8 cellular contexts compared by ENCODE assay signal in genomic region chr17:1716912-1717695, GRCh38. TPM values are rescaled to one million over a fixed set of nuclear protein-coding genes. Genes with fewer than 3 reads are reported as not detected.
DNase-seq lines count a peak whose midpoint lies in the region; ATAC-seq, FAIRE-seq and TF ChIP-seq lines count a peak whose summit lies in the region.

No MANE protein-coding gene starts in this region.

- peak overlapping the region; percentile 94 for H3K4me2 ChIP-seq in HCT116 (ENCODE audit: low read length)

- TF ChIP-seq CTCF in HCT116 (IDR thresholded peaks at IDR 0.05 in 2 of 3, conservative IDR thresholded peaks at IDR 0.05 in 1 of 3; ENCODE audit: borderline replicate concordance in 1 of 3, insufficient read depth in 1 of 3, low read depth in 2 of 3, low read length in 2 of 3) (no peak), neutrophil (IDR thresholded peaks at IDR 0.05) (peak; percentile 6)

- no peaks in the 10 kb centered on the region for H3K9me2 ChIP-seq in HCT116 (ENCODE audit: insufficient read depth)

- TF ChIP-seq RAD21 in HCT116 (IDR thresholded peaks at IDR 0.05; ENCODE audit: low read depth), result no peak

- H3K79me2 ChIP-seq in HCT116 (ENCODE audit: insufficient read depth, low read length), result peaks cover 33% of the 10 kb centered on the region; the same call in 1 of the 2 replicates

- peak; percentile 99 for FAIRE-seq in G401.6 (lab: Jason Lieb, UNC)

- H3K27ac ChIP-seq in HCT116 (ENCODE audit: low read depth, low read length) (peak overlapping the region; percentile 99), neutrophil (peak overlapping the region; percentile 97), substantia nigra (ENCODE audit: low read depth, low read length, poor library complexity, severe bottlenecking) (peak overlapping the region; percentile 98)

- H3K9ac ChIP-seq in HCT116 (ENCODE audit: low read length), result peak overlapping the region; percentile 93

- RAD21 ChIA-PET in HCT116 (lab: Charles Lee; ENCODE audit: low non-redundant PET in 1 of 2, low total read pairs in 2 of 2, uncharacterized antibody in 2 of 2, unreplicated experiment in 2 of 2), result interaction anchor here (0.6 to 1.5 kb wide), 7 partner anchors 33 to 321 kb away, joined by 3 to 6 read pairs (median 4); no protein-coding TSS in a partner anchor

- H3K9me3 ChIP-seq in HCT116 (ENCODE audit: control insufficient read depth in 1 of 2, insufficient read depth in 1 of 2, low read depth in 1 of 2, low read length in 2 of 2), result no peaks in the 10 kb centered on the region
- H3K9me3 ChIP-seq in neutrophil, result no peaks in the 10 kb centered on the region

- peak; percentile 67 for ATAC-seq in HCT116

- DNase-seq in HCT116 (ENCODE audit: low read depth, low spot score) (peak; percentile 99), MV-4-11 (lab: John Stamatoyannopoulos, UW) (peak; percentile 98), SK-MEL-5 (ENCODE audit: low read depth, low spot score) (peak; percentile 99), germinal center (ENCODE audit: low spot score) (peak; percentile 95), substantia nigra (lab: John Stamatoyannopoulos, UW) (peak in 48 of 49 donors; percentile 55 to 96 (median 85))
- peak; percentile 85 for DNase-seq in activated naive CD4-positive, alpha-beta T cell treated with anti-CD3 and anti-CD28 coated beads, Interleukin-2, amount 50 U/mL, for 16 hours

- H3K27me3 ChIP-seq in HCT116 (ENCODE audit: insufficient read depth, low read length), result no peaks in the 10 kb centered on the region
- peaks cover 31% of the 10 kb centered on the region for H3K27me3 ChIP-seq in neutrophil

- H3K36me3 ChIP-seq in HCT116 (ENCODE audit: control insufficient read depth in 1 of 2, insufficient read depth in 2 of 2, low read length in 2 of 2) (peaks cover 0 to 14% of the 10 kb centered on the region in 2 experiments; a peak in 1 of 4 replicates), neutrophil (peaks cover 18% of the 10 kb centered on the region)

- intact Hi-C loops in HCT116 (cut with micrococcal nuclease), result loop anchor here (2.0 to 10.0 kb wide), 3 partner anchors 32 to 688 kb away; partner anchors contain the start of genes MNT, PITPNA and PRPF8

- no peak overlapping the region for H2AFZ ChIP-seq in HCT116 (ENCODE audit: low read depth, low read length, poor library complexity, severe bottlenecking)

- H4K20me1 ChIP-seq in HCT116 (ENCODE audit: insufficient read depth), result no peaks in the 10 kb centered on the region

- H3K4me1 ChIP-seq in HCT116 (ENCODE audit: control insufficient read depth in 1 of 2, insufficient read depth in 2 of 2, low read length in 2 of 2), result peaks cover 28 to 60% of the 10 kb centered on the region in 2 experiments
- peaks cover 38 to 40% of the 10 kb centered on the region in 2 experiments for H3K4me1 ChIP-seq in neutrophil (ENCODE audit: control insufficient read depth in 1 of 2, insufficient read depth in 1 of 2, low read depth in 1 of 2, low read length in 1 of 2)

- TF ChIP-seq POLR2A in HCT116 (IDR thresholded peaks at IDR 0.05; ENCODE audit: borderline replicate concordance, extremely low read depth, insufficient read depth, insufficient read length), result no peak

- CTCF ChIA-PET in HCT116 (lab: Charles Lee), result interaction anchor here (0.7 to 2.3 kb wide), 10 partner anchors 10 to 528 kb away, joined by 3 to 15 read pairs (median 6); partner anchors contain the start of gene RILP

- POLR2A ChIA-PET in HCT116 (lab: Charles Lee), result interaction anchor here (0.6 to 1.9 kb wide), 18 partner anchors 11 to 254 kb away, joined by 3 to 14 read pairs (median 4); partner anchors contain the start of genes PITPNA, RILP, RPA1 and SERPINF1

- in situ Hi-C loops in SK-MEL-5 (cut with HindIII; ENCODE audit: low pct_unique_long_range_greater_than_20kb, low sequenced_read_pairs), result loop anchor here (10.0 kb wide), 1 partner anchor 68 kb away; no protein-coding TSS in a partner anchor

- BruUV-seq in HCT116 (replicated peaks; lab: Mats Ljungman, UMichigan), result no TSS peak

- H3K4me3 ChIP-seq in HCT116 (replicated peaks in 1 of 2; ENCODE audit: low read depth in 1 of 2, low read length in 2 of 2), result peak overlapping the region; percentile 73 to 94
- H3K4me3 ChIP-seq in neutrophil (ENCODE audit: low read depth in 1 of 2, low read length in 1 of 2), result peak overlapping the region; percentile 83

TF ChIP-seq in HCT116, 20 proteins besides CTCF, POLR2A, EP300 and RAD21:
- TF ChIP-seq YY1 (IDR thresholded peaks at IDR 0.05; ENCODE audit: extremely low read depth, insufficient replicate concordance, low read depth, low read length) (peak; percentile 53), SP1 (IDR thresholded peaks at IDR 0.05; ENCODE audit: low read depth) (peak; percentile 86), MAX (IDR thresholded peaks at IDR 0.05) (peak; percentile 90), JUND (IDR thresholded peaks at IDR 0.05) (no peak; the same call in 1 of the 2 replicates), CEBPB (IDR thresholded peaks at IDR 0.05; ENCODE audit: low read depth) (no peak), TCF7L2 (IDR thresholded peaks at IDR 0.05; ENCODE audit: borderline replicate concordance, extremely low read depth, insufficient read depth, insufficient read length) (peak; percentile 63), POLR2AphosphoS5 (IDR thresholded peaks at IDR 0.05; ENCODE audit: low read depth, low read length) (peak; percentile 65), SIN3A (IDR thresholded peaks at IDR 0.05; ENCODE audit: low read depth) (peak; percentile 86), SRF (IDR thresholded peaks at IDR 0.05; ENCODE audit: low read depth) (no peak; the same call in 1 of the 2 replicates)
- TF ChIP-seq, protein P1, sequence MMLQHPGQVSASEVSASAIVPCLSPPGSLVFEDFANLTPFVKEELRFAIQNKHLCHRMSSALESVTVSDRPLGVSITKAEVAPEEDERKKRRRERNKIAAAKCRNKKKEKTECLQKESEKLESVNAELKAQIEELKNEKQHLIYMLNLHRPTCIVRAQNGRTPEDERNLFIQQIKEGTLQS (IDR thresholded peaks at IDR 0.05), result no peak

RNA-seq across cellular contexts. Expression of gene TLCD2, which starts 6.9 kb away (rescaled TPM):
- total RNA-seq in HCT116 (2021; ENCODE audit: unreplicated experiment), result 1.8 TPM
- 1.5 and 1.9 TPM in 2 replicates for polyA plus RNA-seq in HCT116 (2012)
- total RNA-seq in SK-MEL-5 (2014; rRNA removed; shearing (Covaris generic)), result 1.7 and 2.0 TPM in 2 replicates
- polyA plus RNA-seq in SK-MEL-5 (2015; cell fraction: cytosol; rRNA removed), result 2.8 and 3.4 TPM in 2 replicates
- polyA plus RNA-seq in SK-MEL-5 (2015; cell fraction: nucleus; rRNA removed), result 2.2 and 2.4 TPM in 2 replicates

RNA-seq across cellular contexts. Expression of gene WDR81, which starts 7.4 kb away (rescaled TPM):
- total RNA-seq in HCT116 (2021; ENCODE audit: unreplicated experiment), result 17.3 TPM
- polyA plus RNA-seq in HCT116 (2012), result 10.1 and 10.8 TPM in 2 replicates
- 5.5 and 5.6 TPM in 2 replicates for total RNA-seq in SK-MEL-5 (2014; rRNA removed; shearing (Covaris generic))
- 6.5 and 14.1 TPM in 2 replicates for polyA plus RNA-seq in SK-MEL-5 (2015; cell fraction: cytosol; rRNA removed)
- 9.9 and 11.1 TPM in 2 replicates for polyA plus RNA-seq in SK-MEL-5 (2015; cell fraction: nucleus; rRNA removed)

RNA-seq across cellular contexts. Expression of gene SERPINF2, which starts 25.6 kb away (rescaled TPM):
- total RNA-seq in HCT116 (2021; ENCODE audit: unreplicated experiment), result 2.5 TPM
- polyA plus RNA-seq in HCT116 (2012), result 4.5 and 5.1 TPM in 2 replicates
- 0.32 and 0.37 TPM in 2 replicates for total RNA-seq in SK-MEL-5 (2014; rRNA removed; shearing (Covaris generic))
- polyA plus RNA-seq in SK-MEL-5 (2015; cell fraction: cytosol; rRNA removed), result 0.62 and 0.74 TPM in 2 replicates
- 2.2 TPM in 1 of 2 replicates, not detected in the other for polyA plus RNA-seq in SK-MEL-5 (2015; cell fraction: nucleus; rRNA removed)

RNA-seq across cellular contexts. Expression of gene PRPF8, which starts 32.4 kb away (rescaled TPM):
- total RNA-seq in HCT116 (2021; ENCODE audit: unreplicated experiment), result 386 TPM
- 284 and 382 TPM in 2 replicates for polyA plus RNA-seq in HCT116 (2012)
- 62.2 and 67.7 TPM in 2 replicates for total RNA-seq in SK-MEL-5 (2014; rRNA removed; shearing (Covaris generic))
- polyA plus RNA-seq in SK-MEL-5 (2015; cell fraction: cytosol; rRNA removed), result 143 and 174 TPM in 2 replicates
- polyA plus RNA-seq in SK-MEL-5 (2015; cell fraction: nucleus; rRNA removed), result 217 and 252 TPM in 2 replicates

RNA-seq across cellular contexts. Expression of gene SERPINF1, which starts 44.8 kb away (rescaled TPM):
- total RNA-seq in HCT116 (2021; ENCODE audit: unreplicated experiment), result 2.7 TPM
- 0.82 and 1.9 TPM in 2 replicates for polyA plus RNA-seq in HCT116 (2012)
- 229 and 245 TPM in 2 replicates for total RNA-seq in SK-MEL-5 (2014; rRNA removed; shearing (Covaris generic))
- polyA plus RNA-seq in SK-MEL-5 (2015; cell fraction: cytosol; rRNA removed), result 210 and 228 TPM in 2 replicates
- 56.7 and 100 TPM in 2 replicates for polyA plus RNA-seq in SK-MEL-5 (2015; cell fraction: nucleus; rRNA removed)

Comparison
In these comparisons a context has a peak if more than half of its experiments do, and no peak if none do; other contexts are left out.
1. Peak in every context shown above with its lines: DNase-seq, ATAC-seq, H3K4me3 ChIP-seq and H3K27ac ChIP-seq.